In the genomic region with DNA sequence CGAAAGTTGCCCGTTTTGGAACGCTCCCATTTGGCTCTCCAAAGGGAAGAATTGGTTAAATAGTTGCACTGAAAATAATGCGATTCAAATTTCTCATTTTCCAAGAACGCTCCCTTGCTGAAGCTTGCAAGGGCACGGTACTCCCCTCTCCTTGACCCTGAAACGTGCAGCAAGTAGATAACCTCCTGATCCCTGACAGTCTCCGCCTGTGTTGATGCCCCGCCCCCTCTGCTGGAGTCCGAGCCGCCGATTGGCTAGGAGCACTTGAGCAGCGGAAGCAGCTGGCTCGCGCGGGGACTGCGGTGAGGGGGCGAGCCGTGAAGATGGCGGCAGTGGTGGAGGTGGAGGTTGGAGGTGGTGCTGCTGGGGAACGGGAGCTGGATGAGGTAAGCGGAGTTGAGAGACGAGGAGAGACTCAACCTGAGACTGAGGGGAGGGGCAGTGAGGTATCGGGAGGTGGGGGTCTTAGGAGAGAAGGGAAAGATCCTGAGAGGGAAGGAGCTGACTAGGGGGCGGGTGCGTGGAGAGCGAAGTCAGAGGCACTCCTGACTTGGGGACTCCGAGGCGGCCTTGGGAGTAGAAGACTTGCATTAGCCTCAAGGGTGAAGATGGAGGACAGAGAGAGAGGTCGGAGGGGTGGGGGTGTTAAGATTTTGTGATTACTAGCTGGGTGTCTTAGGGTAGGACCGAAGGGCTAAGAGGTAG, we compare ENCODE assay signal across 8 cellular contexts. TPM values are rescaled to one million over a fixed set of nuclear protein-coding genes. Genes with fewer than 3 reads are reported as not detected.
DNase-seq lines count a peak whose midpoint lies in the region; ATAC-seq and TF ChIP-seq lines count a peak whose summit lies in the region.

A gene (plus strand): TSS at position 308 of the 705 bp plus-strand sequence. CDS start 16 bp downstream, at position 324.

- H3K9ac ChIP-seq in SK-N-SH, result peak within 1 kb of the TSS; percentile 92

- POLR2A ChIA-PET in SK-N-SH (lab: Yijun Ruan, JAX), result interaction anchor here (0.5 to 2.3 kb wide), 4 partner anchors 10 to 184 kb away, joined by 3 to 8 read pairs (median 3); a partner anchor contains a TSS

- TF ChIP-seq EP300 in SK-N-SH (IDR thresholded peaks at IDR 0.05; ENCODE audit: borderline replicate concordance in 1 of 2, low read depth in 1 of 2, low read length in 1 of 2), result no peak

- no peaks in the 10 kb centered on the region for H3K27me3 ChIP-seq in SK-N-SH (ENCODE audit: insufficient read depth)
- no peaks in the 10 kb centered on the region for H3K27me3 ChIP-seq in thoracic aorta (replicated peaks; ENCODE audit: insufficient read depth)

- H3K4me2 ChIP-seq in SK-N-SH, result peak within 1 kb of the TSS; percentile 95

- ATAC-seq in HG02571 (IDR thresholded peaks at IDR 0.05; ENCODE audit: unreplicated experiment) (peak; percentile 86), omental fat pad (ENCODE audit: low FRiP score) (peak; percentile 99), thoracic aorta (ENCODE audit: insufficient number of reproducible peaks, low FRiP score, low read depth) (peak; percentile 90)

- TF ChIP-seq CTCF in SK-N-SH (IDR thresholded peaks at IDR 0.05) (no peak), omental fat pad (IDR thresholded peaks at IDR 0.05) (no peak), thoracic aorta (IDR thresholded peaks at IDR 0.05) (no peak)

- H3K9me3 Mint-ChIP-seq in activated naive CD4-positive, alpha-beta T cell treated with anti-CD3 and anti-CD28 coated beads, Interleukin-2, amount 50 U/mL, for 24 hours, result no peaks in the 10 kb centered on the region

- no peaks in the 10 kb centered on the region for H3K27me3 Mint-ChIP-seq in activated naive CD4-positive, alpha-beta T cell treated with anti-CD3 and anti-CD28 coated beads, Interleukin-2, amount 50 U/mL, for 24 hours

- no peaks in the 10 kb centered on the region for H3K9me3 ChIP-seq in SK-N-SH
- no peaks in the 10 kb centered on the region for H3K9me3 ChIP-seq in thoracic aorta

- peaks cover 76% of the 10 kb centered on the region for H3K79me2 ChIP-seq in SK-N-SH (ENCODE audit: insufficient read depth)

- H3K4me1 Mint-ChIP-seq in activated naive CD4-positive, alpha-beta T cell treated with anti-CD3 and anti-CD28 coated beads, Interleukin-2, amount 50 U/mL, for 24 hours, result peaks cover 55% of the 10 kb centered on the region

- H3K4me3 Mint-ChIP-seq in activated naive CD4-positive, alpha-beta T cell treated with anti-CD3 and anti-CD28 coated beads, Interleukin-2, amount 50 U/mL, for 24 hours, result peak within 1 kb of the TSS; percentile 98

- no peak for TF ChIP-seq RAD21 in SK-N-SH (IDR thresholded peaks at IDR 0.05; ENCODE audit: low read length)

- CTCF ChIA-PET in SK-N-SH (lab: Yijun Ruan, JAX), result interaction anchor here (0.7 to 2.1 kb wide), 8 partner anchors 15 to 502 kb away, joined by 3 to 6 read pairs (median 4); no protein-coding TSS in a partner anchor

- peak within 1 kb of the TSS; percentile 92 to 98 for H3K27ac ChIP-seq in SK-N-SH (ENCODE audit: low read depth in 2 of 2, low read length in 1 of 2)
- H3K27ac ChIP-seq in thoracic aorta, result peak within 1 kb of the TSS; percentile 86 to 89

- H4K20me1 ChIP-seq in SK-N-SH (ENCODE audit: insufficient read depth), result peaks cover 13% of the 10 kb centered on the region; the same call in 1 of the 2 replicates

- WGBS in SK-N-SH (ENCODE audit: low lambda C conversion rate), result under 1% methylated on average over 31 of the region's 31 CpGs

- H3K36me3 ChIP-seq in SK-N-SH (replicated peaks in 1 of 2; ENCODE audit: control insufficient read depth in 1 of 2, insufficient read depth in 2 of 2, low read length in 1 of 2) (peaks cover 3 to 9% of the 10 kb centered on the region in 2 experiments), thoracic aorta (no peaks in the 10 kb centered on the region)

- H3K27ac Mint-ChIP-seq in activated naive CD4-positive, alpha-beta T cell treated with anti-CD3 and anti-CD28 coated beads, Interleukin-2, amount 50 U/mL, for 24 hours, result peak within 1 kb of the TSS; percentile 99

- no peaks in the 10 kb centered on the region for H3K9me2 ChIP-seq in SK-N-SH

- H3K4me1 ChIP-seq in SK-N-SH (ENCODE audit: control insufficient read depth in 1 of 2, insufficient read depth in 2 of 2, low read depth in 1 of 2, low read length in 1 of 2) (peaks cover 7 to 16% of the 10 kb centered on the region in 2 experiments; a peak in 3 of 4 replicates), thoracic aorta (ENCODE audit: control insufficient read depth in 1 of 2, low read depth in 2 of 2) (peaks cover 30 to 57% of the 10 kb centered on the region in 2 donors)

- peak within 1 kb of the TSS; percentile 97 for H2AFZ ChIP-seq in SK-N-SH (ENCODE audit: low read depth)

- DNase-seq in GM04503 (ENCODE audit: low read depth) (peak; percentile 87), NCI-H1048 (lab: John Stamatoyannopoulos, UW) (peak; percentile 79), SK-N-SH (peak; percentile 93), glomerular endothelial cell (ENCODE audit: extremely low read depth, low read depth, low spot score) (no peak), omental fat pad (ENCODE audit: low spot score) (peak; percentile 99), thoracic aorta (ENCODE audit: low spot score) (peak; percentile 95)

- H3K36me3 Mint-ChIP-seq in activated naive CD4-positive, alpha-beta T cell treated with anti-CD3 and anti-CD28 coated beads, Interleukin-2, amount 50 U/mL, for 24 hours, result peaks cover 4% of the 10 kb centered on the region

- H3F3A ChIP-seq in SK-N-SH (replicated peaks; ENCODE audit: insufficient read depth), result peaks cover 9% of the 10 kb centered on the region

- H3K4me3 ChIP-seq in SK-N-SH (ENCODE audit: low read depth in 2 of 2, low read length in 1 of 2), result peak within 1 kb of the TSS; percentile 83 to 87
- peak within 1 kb of the TSS; percentile 92 for H3K4me3 ChIP-seq in thoracic aorta

TF ChIP-seq in SK-N-SH, 30 proteins besides CTCF, POLR2A, EP300 and RAD21 (continues in another document):
- no peak for TF ChIP-seq RFX5 (IDR thresholded peaks at IDR 0.05; ENCODE audit: low read length)
- TF ChIP-seq, protein P1, sequence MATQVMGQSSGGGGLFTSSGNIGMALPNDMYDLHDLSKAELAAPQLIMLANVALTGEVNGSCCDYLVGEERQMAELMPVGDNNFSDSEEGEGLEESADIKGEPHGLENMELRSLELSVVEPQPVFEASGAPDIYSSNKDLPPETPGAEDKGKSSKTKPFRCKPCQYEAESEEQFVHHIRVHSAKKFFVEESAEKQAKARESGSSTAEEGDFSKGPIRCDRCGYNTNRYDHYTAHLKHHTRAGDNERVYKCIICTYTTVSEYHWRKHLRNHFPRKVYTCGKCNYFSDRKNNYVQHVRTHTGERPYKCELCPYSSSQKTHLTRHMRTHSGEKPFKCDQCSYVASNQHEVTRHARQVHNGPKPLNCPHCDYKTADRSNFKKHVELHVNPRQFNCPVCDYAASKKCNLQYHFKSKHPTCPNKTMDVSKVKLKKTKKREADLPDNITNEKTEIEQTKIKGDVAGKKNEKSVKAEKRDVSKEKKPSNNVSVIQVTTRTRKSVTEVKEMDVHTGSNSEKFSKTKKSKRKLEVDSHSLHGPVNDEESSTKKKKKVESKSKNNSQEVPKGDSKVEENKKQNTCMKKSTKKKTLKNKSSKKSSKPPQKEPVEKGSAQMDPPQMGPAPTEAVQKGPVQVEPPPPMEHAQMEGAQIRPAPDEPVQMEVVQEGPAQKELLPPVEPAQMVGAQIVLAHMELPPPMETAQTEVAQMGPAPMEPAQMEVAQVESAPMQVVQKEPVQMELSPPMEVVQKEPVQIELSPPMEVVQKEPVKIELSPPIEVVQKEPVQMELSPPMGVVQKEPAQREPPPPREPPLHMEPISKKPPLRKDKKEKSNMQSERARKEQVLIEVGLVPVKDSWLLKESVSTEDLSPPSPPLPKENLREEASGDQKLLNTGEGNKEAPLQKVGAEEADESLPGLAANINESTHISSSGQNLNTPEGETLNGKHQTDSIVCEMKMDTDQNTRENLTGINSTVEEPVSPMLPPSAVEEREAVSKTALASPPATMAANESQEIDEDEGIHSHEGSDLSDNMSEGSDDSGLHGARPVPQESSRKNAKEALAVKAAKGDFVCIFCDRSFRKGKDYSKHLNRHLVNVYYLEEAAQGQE (IDR thresholded peaks at IDR 0.05; ENCODE audit: low read depth, low read length), result peak; percentile 19; the same call in 1 of the 2 replicates
- peak; percentile 96 for TF ChIP-seq POLR2AphosphoS5 (IDR thresholded peaks at IDR 0.05; ENCODE audit: low read depth, low read length)
- TF ChIP-seq, protein P2, sequence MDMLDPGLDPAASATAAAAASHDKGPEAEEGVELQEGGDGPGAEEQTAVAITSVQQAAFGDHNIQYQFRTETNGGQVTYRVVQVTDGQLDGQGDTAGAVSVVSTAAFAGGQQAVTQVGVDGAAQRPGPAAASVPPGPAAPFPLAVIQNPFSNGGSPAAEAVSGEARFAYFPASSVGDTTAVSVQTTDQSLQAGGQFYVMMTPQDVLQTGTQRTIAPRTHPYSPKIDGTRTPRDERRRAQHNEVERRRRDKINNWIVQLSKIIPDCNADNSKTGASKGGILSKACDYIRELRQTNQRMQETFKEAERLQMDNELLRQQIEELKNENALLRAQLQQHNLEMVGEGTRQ (IDR thresholded peaks at IDR 0.05; ENCODE audit: borderline replicate concordance, low read depth, low read length), result no peak
- peak; percentile 92 for TF ChIP-seq YY1 (IDR thresholded peaks at IDR 0.05; ENCODE audit: low read depth)
- no peak for TF ChIP-seq NRF1 (IDR thresholded peaks at IDR 0.05; ENCODE audit: low read depth, low read length)
- peak; percentile 1; the same call in 1 of the 2 replicates for TF ChIP-seq GABPA (IDR thresholded peaks at IDR 0.05; ENCODE audit: low read depth)
- TF ChIP-seq, protein P3, sequence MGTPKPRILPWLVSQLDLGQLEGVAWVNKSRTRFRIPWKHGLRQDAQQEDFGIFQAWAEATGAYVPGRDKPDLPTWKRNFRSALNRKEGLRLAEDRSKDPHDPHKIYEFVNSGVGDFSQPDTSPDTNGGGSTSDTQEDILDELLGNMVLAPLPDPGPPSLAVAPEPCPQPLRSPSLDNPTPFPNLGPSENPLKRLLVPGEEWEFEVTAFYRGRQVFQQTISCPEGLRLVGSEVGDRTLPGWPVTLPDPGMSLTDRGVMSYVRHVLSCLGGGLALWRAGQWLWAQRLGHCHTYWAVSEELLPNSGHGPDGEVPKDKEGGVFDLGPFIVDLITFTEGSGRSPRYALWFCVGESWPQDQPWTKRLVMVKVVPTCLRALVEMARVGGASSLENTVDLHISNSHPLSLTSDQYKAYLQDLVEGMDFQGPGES (IDR thresholded peaks at IDR 0.05; ENCODE audit: low read depth, low read length), result peak; percentile 93
- TF ChIP-seq MEF2A (IDR thresholded peaks at IDR 0.05; ENCODE audit: borderline replicate concordance, low read depth), result no peak
- no peak for TF ChIP-seq FOSL2 (IDR thresholded peaks at IDR 0.05; ENCODE audit: borderline replicate concordance, low read depth)
- TF ChIP-seq GATA2 (CRISPR knock-in tag; IDR thresholded peaks at IDR 0.05), result no peak
- peak; percentile 90 for TF ChIP-seq CHD2 (IDR thresholded peaks at IDR 0.05; ENCODE audit: low read length, partially characterized antibody)

RNA-seq across cellular contexts. Expression of the gene that starts here (rescaled TPM):
- polyA plus RNA-seq in SK-N-SH (2012; rRNA removed), result 49.5 and 67.5 TPM in 2 replicates
- polyA plus RNA-seq in SK-N-SH (2012; cell fraction: cytosol; rRNA removed), result 32.6 and 42.7 TPM in 2 replicates
- polyA plus RNA-seq in SK-N-SH (2012; cell fraction: nucleus; rRNA removed), result 43.6 and 87.5 TPM in 2 replicates
- total RNA-seq in glomerular endothelial cell (30.5 and 31.4 TPM in 2 replicates), omental fat pad (10 to 100 TPM; 19.2 to 25.6 (median 23.7) TPM), thoracic aorta (10 to 100 TPM; 50.2 to 74.6 TPM)
